ENCODE assay signal across 24 cellular contexts in the genomic region with DNA sequence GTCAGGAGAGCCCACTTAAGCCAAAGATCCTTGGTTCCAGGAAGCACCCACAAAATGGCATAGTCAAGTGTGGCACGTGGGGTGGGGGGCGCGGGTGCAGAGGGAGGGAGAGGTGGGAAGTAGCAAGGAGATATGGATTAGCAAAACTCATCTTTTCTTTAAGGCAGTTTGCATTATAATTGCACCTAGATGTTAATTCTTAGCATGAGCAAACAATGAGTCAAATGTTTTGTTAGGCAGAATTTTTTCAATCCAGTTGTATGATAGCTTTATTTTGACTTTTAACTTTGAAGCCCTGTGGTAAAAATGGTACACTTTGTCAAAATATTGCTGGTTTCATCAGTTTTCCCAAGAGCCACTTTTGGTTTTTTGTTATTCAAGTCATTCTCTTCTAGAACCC.
"Had no signal": no experiment of that assay in that cellular context is flagged by ENCODE, and none has a peak within 500 bp of the region (broad histone marks: within the 10 kb centered on the region; RNA-seq: fewer than 3 reads in every experiment).

No MANE protein-coding gene starts in this region.

- H3K27ac ChIP-seq: adrenal gland, breast epithelium, SJSA1 had no signal

- H3K27me3 Mint-ChIP-seq: activated naive CD8-positive, alpha-beta T cell; activated T-helper 17 cell treated with anti-CD3 and anti-CD28 coated beads, Interleukin-2, amount 50 U/mL, for 72 hours had no signal

- ATAC-seq: activated CD8-positive, alpha-beta T cell treated with anti-CD3 and anti-CD28 coated beads, Interleukin-2, amount 10 ng/mL, durations not matched to agents 7 days and 5 days; activated T-helper 17 cell treated with anti-CD3 and anti-CD28 coated beads, Interleukin-2, amount 50 U/mL, for 72 hours; SK-N-SH treated with all-trans-retinoic acid at 6 μM for 48 hours; WTC11 had no signal

- H3K36me3 ChIP-seq: breast epithelium had no signal

- H3K9me3 Mint-ChIP-seq: activated naive CD4-positive, alpha-beta T cell treated with anti-CD3 and anti-CD28 coated beads for 36 hours; activated T-helper 17 cell treated with anti-CD3 and anti-CD28 coated beads, Interleukin-2, amount 50 U/mL, for 72 hours; T-helper 1 cell treated with Interleukin-12 subunit alpha and Interleukin-12 subunit beta and Interleukin-4 antibody, amounts not matched to agents 30 μg/mL and 1 μg/mL, for 36 hours; WTC11 had no signal

- DNase-seq: activated CD4-positive, alpha-beta T cell treated with anti-CD3 and anti-CD28 coated beads for 48 hours; activated CD4-positive, alpha-beta T cell treated with anti-CD3 and anti-CD28 coated beads, Interleukin-2, amount 50 U/mL, for 4 hours; activated CD4-positive, CD25-positive, alpha-beta regulatory T cell treated with anti-CD3 and anti-CD28 coated beads, Interleukin-2, amount 50 U/mL, for 72 hours; activated CD8-positive, alpha-beta T cell treated with anti-CD3 and anti-CD28 coated beads, Interleukin-2, amount 10 ng/mL, durations not matched to agents 7 days and 5 days; activated gamma-delta T cell; activated naive CD4-positive, alpha-beta T cell treated with anti-CD3 and anti-CD28 coated beads for 36 hours; activated T-cell treated with anti-CD3 and anti-CD28 coated beads, Interleukin-2, amount 50 U/mL, for 48 hours; adrenal gland; anterior cingulate cortex; caudate nucleus; NCI-H1048; NCI-H1417 treated with DMSO at 0.1 percent for 48 hours; NCI-H1694 treated with DMSO at 0.1 percent for 48 hours; NCI-H2029 treated with DMSO at 0.1 percent for 48 hours; NCI-H446; NCI-H524; SHP77 had no signal

- H3K4me3 ChIP-seq: adrenal gland, breast epithelium, SJSA1 had no signal

- H3K9me3 ChIP-seq: adrenal gland, breast epithelium, SJSA1 had no signal

- H3K4me1 ChIP-seq: adrenal gland, breast epithelium, SJSA1 had no signal

- H3K4me1 Mint-ChIP-seq: activated T-helper 17 cell treated with anti-CD3 and anti-CD28 coated beads, Interleukin-2, amount 50 U/mL, for 72 hours had no signal

- H3K27me3 ChIP-seq: adrenal gland, breast epithelium, SJSA1 had no signal

- H3K4me3 Mint-ChIP-seq: activated CD8-positive, alpha-beta T cell treated with anti-CD3 and anti-CD28 coated beads, Interleukin-2, amount 10 ng/mL, durations not matched to agents 7 days and 5 days; activated naive CD4-positive, alpha-beta T cell treated with anti-CD3 and anti-CD28 coated beads for 36 hours; activated naive CD8-positive, alpha-beta T cell; activated T-helper 17 cell treated with anti-CD3 and anti-CD28 coated beads, Interleukin-2, amount 50 U/mL, for 72 hours; T-helper 1 cell treated with Interleukin-12 subunit alpha and Interleukin-12 subunit beta and Interleukin-4 antibody, amounts not matched to agents 30 μg/mL and 1 μg/mL, for 36 hours; WTC11 had no signal

- H3K36me3 Mint-ChIP-seq: activated naive CD8-positive, alpha-beta T cell had no signal

- H3K27ac Mint-ChIP-seq: activated CD8-positive, alpha-beta T cell treated with anti-CD3 and anti-CD28 coated beads, Interleukin-2, amount 10 ng/mL, durations not matched to agents 7 days and 5 days; activated naive CD4-positive, alpha-beta T cell treated with anti-CD3 and anti-CD28 coated beads for 36 hours; activated naive CD8-positive, alpha-beta T cell; T-helper 1 cell treated with Interleukin-12 subunit alpha and Interleukin-12 subunit beta and Interleukin-4 antibody, amounts not matched to agents 30 μg/mL and 1 μg/mL, for 36 hours; WTC11 had no signal
